ENCODE assay signal across 1 cellular context in the genomic region with DNA sequence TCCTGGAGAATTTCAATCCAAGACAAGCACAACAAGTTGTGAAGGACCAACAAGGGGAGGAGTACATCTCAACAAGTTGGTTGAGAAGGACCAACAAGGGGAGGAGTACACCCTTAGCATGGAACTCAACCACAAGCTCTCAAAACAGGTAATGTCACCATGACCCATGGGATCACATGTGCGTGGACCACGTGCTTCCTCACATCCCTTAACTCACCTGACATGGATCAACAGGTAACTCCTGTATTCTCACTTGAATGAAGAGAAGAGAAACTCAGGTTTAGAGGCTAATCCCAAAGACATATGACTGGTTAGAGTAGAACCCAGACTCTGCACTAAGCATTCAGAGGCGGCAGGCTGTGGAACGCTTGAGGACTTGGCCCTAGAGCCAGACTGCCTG.
TF ChIP-seq lines count a peak whose summit lies in the region.

No MANE protein-coding gene starts in this region.

TF ChIP-seq in HepG2, 621 proteins besides CTCF, POLR2A, EP300 and RAD21:
- TF ChIP-seq GPN1 (CRISPR knock-in tag; IDR thresholded peaks at IDR 0.05; ENCODE audit: borderline replicate concordance) = no peak
- TF ChIP-seq, protein P1, sequence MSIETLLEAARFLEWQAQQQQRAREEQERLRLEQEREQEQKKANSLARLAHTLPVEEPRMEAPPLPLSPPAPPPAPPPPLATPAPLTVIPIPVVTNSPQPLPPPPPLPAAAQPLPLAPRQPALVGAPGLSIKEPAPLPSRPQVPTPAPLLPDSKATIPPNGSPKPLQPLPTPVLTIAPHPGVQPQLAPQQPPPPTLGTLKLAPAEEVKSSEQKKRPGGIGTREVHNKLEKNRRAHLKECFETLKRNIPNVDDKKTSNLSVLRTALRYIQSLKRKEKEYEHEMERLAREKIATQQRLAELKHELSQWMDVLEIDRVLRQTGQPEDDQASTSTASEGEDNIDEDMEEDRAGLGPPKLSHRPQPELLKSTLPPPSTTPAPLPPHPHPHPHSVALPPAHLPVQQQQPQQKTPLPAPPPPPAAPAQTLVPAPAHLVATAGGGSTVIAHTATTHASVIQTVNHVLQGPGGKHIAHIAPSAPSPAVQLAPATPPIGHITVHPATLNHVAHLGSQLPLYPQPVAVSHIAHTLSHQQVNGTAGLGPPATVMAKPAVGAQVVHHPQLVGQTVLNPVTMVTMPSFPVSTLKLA (IDR thresholded peaks at IDR 0.05) = 0 out of 2 replicates have a peak, but pooled peaks have one; percentile 3
